17 cellular contexts compared by ENCODE assay signal in the genomic region with DNA sequence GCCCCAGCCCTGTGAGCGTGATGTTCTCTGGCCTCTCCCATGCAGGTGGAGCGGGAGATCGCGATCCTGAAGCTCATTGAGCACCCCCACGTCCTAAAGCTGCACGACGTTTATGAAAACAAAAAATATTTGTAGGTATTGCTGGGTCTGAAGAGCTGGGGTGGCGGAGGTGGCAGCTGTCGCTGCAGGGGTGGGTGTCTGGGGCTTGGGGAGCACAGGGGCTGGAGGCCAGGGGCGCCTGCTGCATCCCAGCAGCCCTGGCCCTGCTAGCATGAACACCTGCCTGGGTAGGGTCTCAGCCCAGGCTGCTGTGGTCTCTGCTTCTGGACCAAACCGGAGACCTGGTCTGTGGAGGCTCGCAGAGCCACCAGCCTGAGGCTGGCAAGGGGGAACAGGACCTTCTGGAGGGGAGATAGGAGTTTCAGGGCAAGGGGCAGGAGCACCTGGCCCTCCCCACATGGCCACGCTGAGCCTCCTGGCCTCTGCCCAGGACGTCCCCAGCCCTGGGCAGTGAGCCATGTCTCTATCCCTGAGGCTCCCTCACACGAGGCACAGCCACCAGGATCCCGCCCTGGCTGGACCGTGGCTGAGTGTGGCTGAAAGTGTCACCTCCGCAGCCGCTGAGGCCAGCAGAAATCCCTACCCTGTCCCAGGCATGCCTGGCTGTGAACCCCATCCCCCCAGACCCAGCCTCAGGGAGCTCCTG.
"Had no signal": no experiment of that assay in that cellular context is flagged by ENCODE, and none has a peak within 500 bp of the region (broad histone marks: within the 10 kb centered on the region; RNA-seq: fewer than 3 reads in every experiment).

No MANE protein-coding gene starts in this region.

- H3K9me3 ChIP-seq: mucosa of descending colon, sigmoid colon, tibial nerve had no signal

- H3K36me3 ChIP-seq: sigmoid colon had no signal

- H3K4me3 ChIP-seq: mucosa of descending colon, sigmoid colon, tibial nerve had no signal

- H3K27ac ChIP-seq: sigmoid colon had no signal

- DNase-seq: activated CD4-positive, alpha-beta memory T cell treated with anti-CD3 and anti-CD28 coated beads for 36 hours; activated CD4-positive, alpha-beta T cell treated with anti-CD3 and anti-CD28 coated beads for 48 hours; activated CD4-positive, CD25-positive, alpha-beta regulatory T cell; activated naive CD4-positive, alpha-beta T cell treated with Interleukin-2 at 50 U/mL for 16 hours; activated T-cell treated with anti-CD3 and anti-CD28 coated beads, Interleukin-2, amount 50 U/mL, for 48 hours; amygdala; effector CD4-positive, alpha-beta T cell; erythroblast; hypothalamus; mucosa of descending colon; nephron progenitor cell; nucleus accumbens; sigmoid colon; stimulated activated CD8-positive, alpha-beta memory T cell treated with anti-CD3 and anti-CD28 coated beads, Interleukin-4, amount 100 ng/mL, for 48 hours; stimulated activated naive CD4-positive, alpha-beta T cell treated with Interleukin-2 at 50 U/mL for 16 hours; T1000 had no signal
